26 cellular contexts compared by ENCODE assay signal in genomic region chr17:13596241-13596941, GRCh38. TPM values are rescaled to one million over a fixed set of nuclear protein-coding genes. Genes with fewer than 3 reads are reported as not detected.
DNase-seq lines count a peak whose midpoint lies in the region; TF ChIP-seq lines count a peak whose summit lies in the region.
"Had no signal": no experiment of that assay in that cellular context is flagged by ENCODE, and none has a peak within 500 bp of the region (broad histone marks: within the 10 kb centered on the region; RNA-seq: fewer than 3 reads in every experiment).

No MANE protein-coding gene starts in this region.

- no peak overlapping the region for H2BK12ac ChIP-seq in trophoblast cell (ENCODE audit: low read length)

- H3K27ac ChIP-seq in AG04450 (ENCODE audit: low read depth, low read length) (peak overlapping the region; percentile 42), SJCRH30 (no peak overlapping the region), colonic mucosa (no peak overlapping the region), trophoblast cell (ENCODE audit: low read depth, low read length) (no peak overlapping the region)
- H3K27ac ChIP-seq: ascending aorta; BLaER1 treated with 17β-estradiol and CSF1 and Interleukin-3, amounts not matched to agents 10 nM and 100 nM; foreskin keratinocyte; upper lobe of right lung had no signal

- H3K4me3 ChIP-seq in AG04450 (ENCODE audit: low read depth, low read length) (peak overlapping the region; percentile 54), SJCRH30 (no peak overlapping the region), fibroblast of pulmonary artery (replicated peaks; ENCODE audit: low read depth, low read length) (peak overlapping the region; percentile 9), colonic mucosa (no peak overlapping the region), trophoblast cell (ENCODE audit: low read depth, low read length) (no peak overlapping the region)
- H3K4me3 ChIP-seq: ascending aorta; BLaER1 treated with 17β-estradiol and CSF1 and Interleukin-3, amounts not matched to agents 10 nM and 100 nM; GM12878; MG63; upper lobe of right lung had no signal

- no peaks in the 10 kb centered on the region for H3K36me3 ChIP-seq in SJCRH30
- H3K36me3 ChIP-seq in colonic mucosa = no peaks in the 10 kb centered on the region
- H3K36me3 ChIP-seq in trophoblast cell (ENCODE audit: control insufficient read depth in 1 of 2, insufficient read depth in 2 of 2, low read length in 2 of 2) = no peaks in the 10 kb centered on the region
- H3K36me3 ChIP-seq: ascending aorta; BLaER1 treated with 17β-estradiol and CSF1 and Interleukin-3, amounts not matched to agents 10 nM and 100 nM; MG63; upper lobe of right lung had no signal

- no peak overlapping the region for H3K4ac ChIP-seq in trophoblast cell (ENCODE audit: low read depth, low read length)

- H2AFZ ChIP-seq in trophoblast cell (ENCODE audit: insufficient read depth, low read length, poor library complexity) = no peak overlapping the region

- no peak overlapping the region for H3K27ac Mint-ChIP-seq in osteocyte (ENCODE audit: unreplicated experiment)
- H3K27ac Mint-ChIP-seq: activated naive CD8-positive, alpha-beta T cell; activated T-helper 2 cell treated with anti-CD3 and anti-CD28 coated beads, Interferon-gamma antibody, Interleukin-2, Interleukin-4, amounts not matched to agents 10 μg/mL and 5 μg/mL and 100 μg/mL, durations not matched to agents 14 hours and 24 hours and 36 hours; mesothelial cell of epicardium; natural killer cell had no signal

- H3K9ac ChIP-seq in colonic mucosa (ENCODE audit: low read depth in 2 of 2, low read length in 2 of 2) (no peak overlapping the region), trophoblast cell (ENCODE audit: low read length) (no peak overlapping the region)
- H3K9ac ChIP-seq: BLaER1 treated with 17β-estradiol and CSF1 and Interleukin-3, amounts not matched to agents 10 nM and 100 nM had no signal

- no peak overlapping the region for H3K23ac ChIP-seq in trophoblast cell (ENCODE audit: low read length)

- H3K4me1 Mint-ChIP-seq in osteocyte (ENCODE audit: unreplicated experiment) = peaks cover 45% of the 10 kb centered on the region

- no peak overlapping the region for H4K12ac ChIP-seq in trophoblast cell (ENCODE audit: low read depth, low read length)

- TF ChIP-seq CTCF in AG04450 (IDR thresholded peaks at IDR 0.05; ENCODE audit: low read depth, low read length) = no peak
- TF ChIP-seq CTCF in fibroblast of pulmonary artery (IDR thresholded peaks at IDR 0.05; ENCODE audit: low read length, missing control alignments) = no peak
- no peak for TF ChIP-seq CTCF in osteocyte (IDR thresholded peaks at IDR 0.05)
- no peak for TF ChIP-seq CTCF in colonic mucosa (IDR thresholded peaks at IDR 0.05)

- no peaks in the 10 kb centered on the region for H3K9me3 Mint-ChIP-seq in osteocyte (ENCODE audit: unreplicated experiment)
- H3K9me3 Mint-ChIP-seq: activated T-helper 2 cell treated with anti-CD3 and anti-CD28 coated beads, Interferon-gamma antibody, Interleukin-2, Interleukin-4, amounts not matched to agents 10 μg/mL and 5 μg/mL and 100 μg/mL, durations not matched to agents 14 hours and 24 hours and 36 hours; mesothelial cell of epicardium; natural killer cell had no signal

- H3K4me2 ChIP-seq in trophoblast cell (ENCODE audit: low read length) = no peak overlapping the region
- H3K4me2 ChIP-seq: BLaER1 treated with 17β-estradiol and CSF1 and Interleukin-3, amounts not matched to agents 10 nM and 100 nM had no signal

- no peak overlapping the region for H3K14ac ChIP-seq in trophoblast cell (ENCODE audit: low read length)

- no peak overlapping the region for H2AK5ac ChIP-seq in trophoblast cell (ENCODE audit: low read length)

- H4K8ac ChIP-seq in trophoblast cell (ENCODE audit: low read depth, low read length) = no peak overlapping the region

- CTCF ChIA-PET in AG04450 (lab: Charles Lee) = interaction anchor here (0.6 to 6.1 kb wide), 8 partner anchors 32 to 1330 kb away, joined by 3 to 57 read pairs (median 4); partner anchors contain the start of gene HS3ST3B1

- H3K9me3 ChIP-seq in AG04450 (ENCODE audit: control insufficient read depth, insufficient read depth, low read length) = no peaks in the 10 kb centered on the region; the same call in 1 of the 2 replicates
- no peaks in the 10 kb centered on the region for H3K9me3 ChIP-seq in SJCRH30 (replicated peaks)
- no peaks in the 10 kb centered on the region for H3K9me3 ChIP-seq in colonic mucosa
- H3K9me3 ChIP-seq in trophoblast cell (ENCODE audit: insufficient read depth, low read depth, low read length) = peaks cover 3% of the 10 kb centered on the region
- H3K9me3 ChIP-seq: ascending aorta; BLaER1 treated with 17β-estradiol and CSF1 and Interleukin-3, amounts not matched to agents 10 nM and 100 nM; MG63; upper lobe of right lung had no signal

- peaks cover 3% of the 10 kb centered on the region for H3K79me1 ChIP-seq in trophoblast cell (ENCODE audit: low read length)

- no peak overlapping the region for H4K91ac ChIP-seq in trophoblast cell (ENCODE audit: low read depth, low read length)

- H3K27me3 Mint-ChIP-seq in osteocyte (ENCODE audit: unreplicated experiment) = no peaks in the 10 kb centered on the region

- DNase-seq in AG04450 (ENCODE audit: low read depth, low spot score) (no peak), SJCRH30 (peak; percentile 47 to 63), fibroblast of pulmonary artery (ENCODE audit: low read depth) (no peak), osteocyte (ENCODE audit: extremely low spot score, unreplicated experiment) (no peak), colonic mucosa (no peak), DMS79 (lab: John Stamatoyannopoulos, UW) (no peak), trophoblast cell (no peak)
- DNase-seq in stimulated activated CD4-positive, alpha-beta T cell treated with anti-CD3 and anti-CD28 coated beads, Interleukin-4, amount 100 ng/mL, for 4 hours = no peak
- DNase-seq: ACHN; activated CD4-positive, alpha-beta T cell treated with anti-CD3 and anti-CD28 coated beads, Interleukin-2, amount 50 U/mL, for 48 hours; activated CD4-positive, CD25-positive, alpha-beta regulatory T cell; foreskin keratinocyte; H7; MG63; natural killer cell; NCI-H2029 treated with DMSO at 0.1 percent for 48 hours; NCI-H2227 treated with DMSO at 0.1 percent for 48 hours; NCI-H774; T1000; upper lobe of right lung had no signal

- no peak overlapping the region for H2BK120ac ChIP-seq in trophoblast cell (ENCODE audit: insufficient read depth, low read length, poor library complexity)

- H3K4me1 ChIP-seq in SJCRH30 (peaks cover 32% of the 10 kb centered on the region), colonic mucosa (no peaks in the 10 kb centered on the region), trophoblast cell (ENCODE audit: control insufficient read depth in 1 of 2, insufficient read depth in 2 of 2, low read length in 2 of 2) (peaks cover 4 to 15% of the 10 kb centered on the region in 2 experiments)
- H3K4me1 ChIP-seq: ascending aorta, foreskin keratinocyte had no signal

- no peak overlapping the region for H3K18ac ChIP-seq in trophoblast cell (ENCODE audit: low read length)

- H3K27me3 ChIP-seq in AG04450 (ENCODE audit: control insufficient read depth, insufficient read depth, low read length) = no peaks in the 10 kb centered on the region
- H3K27me3 ChIP-seq in SJCRH30 = no peaks in the 10 kb centered on the region
- peaks cover 15% of the 10 kb centered on the region for H3K27me3 ChIP-seq in colonic mucosa
- peaks cover 9% of the 10 kb centered on the region for H3K27me3 ChIP-seq in trophoblast cell (ENCODE audit: insufficient read depth, low read length)
- H3K27me3 ChIP-seq: MG63 had no signal

- intact Hi-C loops in colonic mucosa (cut with DNase I) = loop anchor here (5.0 kb wide), 3 partner anchors 259 to 1331 kb away; no protein-coding TSS in a partner anchor

- no CpG with 5 or more reads among the region's 16 CpGs for WGBS in trophoblast cell (ENCODE audit: extremely low coverage, insufficient coverage, insufficient read length)

- POLR2A ChIA-PET in AG04450 (lab: Yijun Ruan, JAX) = interaction anchor here (1.4 to 3.0 kb wide), 2 partner anchors 704 to 706 kb away, joined by 4 to 8 read pairs; partner anchors contain the start of gene HS3ST3B1

- H3K36me3 Mint-ChIP-seq in osteocyte (ENCODE audit: unreplicated experiment) = no peaks in the 10 kb centered on the region
- H3K36me3 Mint-ChIP-seq: activated naive CD8-positive, alpha-beta T cell; mesothelial cell of epicardium; natural killer cell had no signal

- H3K79me2 ChIP-seq in trophoblast cell (ENCODE audit: control insufficient read depth, insufficient read depth, low read length, poor library complexity) = no peaks in the 10 kb centered on the region

- H3K4me3 Mint-ChIP-seq in osteocyte (ENCODE audit: unreplicated experiment) = peak overlapping the region; percentile 8
- H3K4me3 Mint-ChIP-seq: activated naive CD8-positive, alpha-beta T cell; natural killer cell had no signal

- no peak overlapping the region for H2BK5ac ChIP-seq in trophoblast cell (ENCODE audit: low read depth, low read length, poor library complexity)

RNA-seq across cellular contexts. Expression of gene HS3ST3A1, which starts 5.3 kb away (rescaled TPM):
- 6.6 and 11.9 TPM in 2 replicates for polyA plus RNA-seq in AG04450 (2011; rRNA removed)
- polyA minus RNA-seq in AG04450 (2011; rRNA and poly(A)+ RNA removed) = 3.6 and 4.2 TPM in 2 replicates
- total RNA-seq in SJCRH30 (2014; rRNA removed; shearing (Covaris generic)) = 22.2 and 27.3 TPM in 2 replicates
- total RNA-seq in osteocyte = 7.5 and 9.3 TPM in 2 replicates
- total RNA-seq in colonic mucosa = under 1 TPM; 0.48 to 0.91 TPM
- 9.2 and 9.9 TPM in 2 replicates for polyA plus RNA-seq in trophoblast cell (2013)
- total RNA-seq: ascending aorta, GM12878 had no signal
- polyA plus RNA-seq: foreskin keratinocyte had no signal

Comparison
In these comparisons a context has a peak if more than half of its experiments do, and no peak if none do; other contexts are left out.
1. DNase-seq: peak in SJCRH30 (2 of 2); none in AG04450 (single experiment), fibroblast of pulmonary artery (single experiment), osteocyte (single experiment), colonic mucosa (single experiment), DMS79 (single experiment), stimulated activated CD4-positive, alpha-beta T cell treated with anti-CD3 and anti-CD28 coated beads, Interleukin-4, amount 100 ng/mL, for 4 hours (0 of 2) and trophoblast cell (0 of 2).
2. H3K4me3 ChIP-seq: peak in AG04450 (single experiment) and fibroblast of pulmonary artery (single experiment); none in SJCRH30 (single experiment), colonic mucosa (single experiment) and trophoblast cell (single experiment).